ENCODE assay signal across 11 cellular contexts in genomic region chr17:21681576-21681975, GRCh38. TPM values are rescaled to one million over a fixed set of nuclear protein-coding genes. Genes with fewer than 3 reads are reported as not detected.
"Had no signal": no experiment of that assay in that cellular context is flagged by ENCODE, and none has a peak within 500 bp of the region (broad histone marks: within the 10 kb centered on the region; RNA-seq: fewer than 3 reads in every experiment).

No MANE protein-coding gene starts in this region.

RNA-seq across cellular contexts. Expression of gene KCNJ18, which starts 10.7 kb away (rescaled TPM):
- total RNA-seq: activated B cell treated with CpG ODN at 0.5 μM for 24 hours; activated CD4-positive, alpha-beta memory T cell treated with anti-CD3 and anti-CD28 coated beads for 36 hours; activated CD4-positive, alpha-beta T cell treated with anti-CD3 and anti-CD28 coated beads, Interleukin-2, amount 10 ng/mL, durations not matched to agents 24 days and 14 days; activated CD8-positive, alpha-beta memory T cell treated with anti-CD3 and anti-CD28 coated beads for 36 hours; activated CD8-positive, alpha-beta T cell treated with anti-CD3 and anti-CD28 coated beads for 36 hours; activated naive CD4-positive, alpha-beta T cell treated with anti-CD3 and anti-CD28 coated beads, Interleukin-2, amount 50 U/mL, for 72 hours; activated T-helper 2 cell treated with anti-CD3 and anti-CD28 coated beads, Interferon-gamma antibody, Interleukin-2, Interleukin-4, amounts not matched to agents 10 μg/mL and 5 μg/mL and 100 μg/mL, durations not matched to agents 14 hours and 24 hours and 36 hours; ascending aorta; bronchial epithelial cell; cardiac muscle cell had no signal
- polyA plus RNA-seq: adipose tissue, cardiac muscle cell had no signal
